In the genomic region with DNA sequence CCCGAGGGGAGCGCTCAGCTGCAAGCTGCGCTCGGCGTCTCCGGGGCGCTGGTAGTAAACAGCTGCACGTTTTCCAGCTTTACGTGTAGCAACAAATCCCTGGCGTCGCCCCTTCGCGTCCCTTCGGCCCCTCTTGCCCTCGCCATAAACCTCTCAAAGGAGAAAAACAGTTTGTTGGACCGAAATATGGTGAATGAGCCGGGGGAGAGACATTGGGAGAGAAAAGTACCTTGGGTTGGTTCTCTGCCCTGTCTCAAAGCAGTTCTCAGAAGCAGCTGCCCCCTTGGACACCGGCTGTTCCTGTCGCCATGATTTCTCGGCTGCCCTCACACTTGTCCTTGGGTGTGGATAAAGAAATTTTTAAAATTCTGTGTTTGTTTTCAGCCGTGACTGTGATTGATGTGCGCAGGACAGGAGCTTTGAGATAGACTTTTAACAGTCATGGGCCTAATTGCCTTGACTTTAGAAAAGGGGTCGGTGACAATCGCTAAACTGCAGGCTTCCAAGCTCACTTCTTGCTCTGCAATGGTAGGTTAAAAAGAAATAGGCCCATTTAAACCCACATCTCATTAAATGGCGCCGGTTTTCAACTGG, we compare ENCODE assay signal across 8 cellular contexts. TPM values are rescaled to one million over a fixed set of nuclear protein-coding genes. Genes with fewer than 3 reads are reported as not detected.
A peak's percentile ranks its signal among the peaks of the same experiment; 100 is the strongest.
DNase-seq lines count a peak whose midpoint lies in the region; ATAC-seq and TF ChIP-seq lines count a peak whose summit lies in the region.

No MANE protein-coding gene starts in this region.

- H3K36me3 ChIP-seq in brain microvascular endothelial cell (replicated peaks) (no peaks in the 10 kb centered on the region), mesodermal cell (ENCODE audit: control insufficient read depth, insufficient read depth, low read length) (no peaks in the 10 kb centered on the region), vagina (no peaks in the 10 kb centered on the region)

- DNase-seq in brain microvascular endothelial cell = peak; percentile 37
- DNase-seq in vagina (ENCODE audit: extremely low spot score in 2 of 2) = no peak

- no peak for TF ChIP-seq RAD21 in Ishikawa (IDR thresholded peaks at IDR 0.05; ENCODE audit: low read depth)

- WGBS in mesodermal cell (ENCODE audit: insufficient coverage in 2 of 2), 2 experiments = 2 to 4% methylated on average over 12 to 14 of the region's 26 CpGs

- no peak for TF ChIP-seq POLR2A in vagina (IDR thresholded peaks at IDR 0.05)

- intact Hi-C loops in vagina (cut with DNase I) = loop anchor here (5.0 kb wide), 1 partner anchor 194 kb away; a partner anchor contains a TSS

- H3K4me3 ChIP-seq in brain microvascular endothelial cell (ENCODE audit: low read depth, low read length) (peak overlapping the region; percentile 94), mesodermal cell (ENCODE audit: extremely low read depth, insufficient read depth, low read length, poor library complexity, severe bottlenecking) (peak overlapping the region; percentile 79), vagina (peak overlapping the region; percentile 81 to 89)

- ATAC-seq in HG03045 (IDR thresholded peaks at IDR 0.05; ENCODE audit: unreplicated experiment) = no peak
- ATAC-seq in HG03135 (IDR thresholded peaks at IDR 0.05; ENCODE audit: unreplicated experiment) = no peak
- ATAC-seq in GM21723 (IDR thresholded peaks at IDR 0.05; ENCODE audit: unreplicated experiment) = no peak

- in situ Hi-C loops in brain microvascular endothelial cell (cut with HindIII; ENCODE audit: low pct_ligation_motif_present, low sequenced_read_pairs) = no loop called here

- TF ChIP-seq EP300 in Ishikawa (IDR thresholded peaks at IDR 0.05; ENCODE audit: borderline replicate concordance) = no peak

- H3K4me1 ChIP-seq in mesodermal cell (ENCODE audit: control insufficient read depth, insufficient read depth, low read length, poor library complexity, severe bottlenecking) (peaks cover 13% of the 10 kb centered on the region), vagina (peaks cover 40% of the 10 kb centered on the region)

- no peaks in the 10 kb centered on the region for H3K27me3 ChIP-seq in brain microvascular endothelial cell (replicated peaks)
- no peaks in the 10 kb centered on the region for H3K27me3 ChIP-seq in vagina

- no peak for TF ChIP-seq CTCF in C4-2B (conservative IDR thresholded peaks at IDR 0.05)
- TF ChIP-seq CTCF in brain microvascular endothelial cell (IDR thresholded peaks at IDR 0.05; ENCODE audit: low read depth, low read length, missing control alignments) = no peak
- no peak for TF ChIP-seq CTCF in vagina (IDR thresholded peaks at IDR 0.05)

- H3K9me3 ChIP-seq in mesodermal cell (ENCODE audit: control insufficient read depth, low read length) (peaks cover 3% of the 10 kb centered on the region), vagina (no peaks in the 10 kb centered on the region)

- peak overlapping the region; percentile 84 for H3K27ac ChIP-seq in C4-2B
- peak overlapping the region; percentile 74 for H3K27ac ChIP-seq in brain microvascular endothelial cell
- peak overlapping the region; percentile 91 for H3K27ac ChIP-seq in mesodermal cell (ENCODE audit: low read depth, low read length, severe bottlenecking)
- H3K27ac ChIP-seq in vagina = peak overlapping the region; percentile 77

TF ChIP-seq in Ishikawa, 13 proteins besides CTCF, POLR2A, EP300 and RAD21:
- TF ChIP-seq ZBTB7A (IDR thresholded peaks at IDR 0.05; ENCODE audit: low read depth) (0 out of 2 replicates have a peak, but pooled peaks have one; percentile 14), TCF12 (IDR thresholded peaks at IDR 0.05; ENCODE audit: low read depth) (0 out of 2 replicates have a peak, but pooled peaks have one; percentile 1), TEAD4 (IDR thresholded peaks at IDR 0.05) (no peak)

RNA-seq across cellular contexts. Expression of a gene that starts 0.8 kb away (rescaled TPM):
- 12.3 TPM for polyA plus RNA-seq in mesodermal cell (2013, experiment 1 of 2)
- polyA plus RNA-seq in mesodermal cell (2013, experiment 2 of 2) = 11.5 TPM
- 24.8 TPM for total RNA-seq in vagina

RNA-seq across cellular contexts. Expression of a gene that starts 52.5 kb away (rescaled TPM):
- 59.2 TPM for polyA plus RNA-seq in mesodermal cell (2013, experiment 1 of 2)
- polyA plus RNA-seq in mesodermal cell (2013, experiment 2 of 2) = 57.3 TPM
- total RNA-seq in vagina = 72.4 TPM
